In genomic region chrX:8748855-8749254, GRCh38 we compare ENCODE assay signal across 9 cellular contexts. TPM values are rescaled to one million over a fixed set of nuclear protein-coding genes. Genes with fewer than 3 reads are reported as not detected.
DNase-seq lines count a peak whose midpoint lies in the region; ATAC-seq, FAIRE-seq and TF ChIP-seq lines count a peak whose summit lies in the region.
"Had no signal": no experiment of that assay in that cellular context is flagged by ENCODE, and none has a peak within 500 bp of the region (broad histone marks: within the 10 kb centered on the region; RNA-seq: fewer than 3 reads in every experiment).

No MANE protein-coding gene starts in this region.

- TF ChIP-seq POLR2A in GM12892 (IDR thresholded peaks at IDR 0.05; ENCODE audit: low read depth, low read length) = no peak

- ATAC-seq in HG03439 (IDR thresholded peaks at IDR 0.05; ENCODE audit: unreplicated experiment) = no peak

- peak; percentile 44 for DNase-seq in AG08396 (ENCODE audit: low spot score)
- no peak for DNase-seq in GM12892 (ENCODE audit: insufficient read length)
- peak; percentile 19 for DNase-seq in NCI-H1092 (lab: John Stamatoyannopoulos, UW)
- DNase-seq in cerebellar cortex (ENCODE audit: low spot score) = peak; percentile 32
- peak; percentile 22 for DNase-seq in myocyte (ENCODE audit: low read depth)
- DNase-seq in KG1 (lab: John Stamatoyannopoulos, UW) = no peak
- no peak for DNase-seq in stimulated activated CD4-positive, alpha-beta T cell treated with anti-CD3 and anti-CD28 coated beads, Interleukin-4, amount 100 ng/mL, for 4 hours

- peak; percentile 46 for FAIRE-seq in GM12892 (lab: Jason Lieb, UNC)

RNA-seq across cellular contexts. Expression of gene ANOS1, which starts 16.9 kb away (rescaled TPM):
- not detected for polyA plus RNA-seq in GM12892 (2012; ENCODE audit: missing spikeins)
- total RNA-seq in myocyte = 0.08 TPM in 1 of 2 replicates, not detected in the other
- 0.04 TPM for polyA plus RNA-seq in myocyte (2012)

RNA-seq across cellular contexts. Expression of gene FAM9A, which starts 52.3 kb away (rescaled TPM):
- polyA plus RNA-seq in GM12892 (2012; ENCODE audit: missing spikeins) = not detected
- total RNA-seq in myocyte = not detected in 2 replicates
- polyA plus RNA-seq in myocyte (2012) = not detected
- total RNA-seq: dermis microvascular lymphatic vessel endothelial cell had no signal

Comparison
In these comparisons a context has a peak if more than half of its experiments do, and no peak if none do; other contexts are left out.
1. DNase-seq: peak in AG08396 (single experiment), NCI-H1092 (single experiment), cerebellar cortex (single experiment) and myocyte (single experiment); none in GM12892 (single experiment), KG1 (single experiment) and stimulated activated CD4-positive, alpha-beta T cell treated with anti-CD3 and anti-CD28 coated beads, Interleukin-4, amount 100 ng/mL, for 4 hours (0 of 2).